ENCODE assay signal across 8 cellular contexts in the genomic region with DNA sequence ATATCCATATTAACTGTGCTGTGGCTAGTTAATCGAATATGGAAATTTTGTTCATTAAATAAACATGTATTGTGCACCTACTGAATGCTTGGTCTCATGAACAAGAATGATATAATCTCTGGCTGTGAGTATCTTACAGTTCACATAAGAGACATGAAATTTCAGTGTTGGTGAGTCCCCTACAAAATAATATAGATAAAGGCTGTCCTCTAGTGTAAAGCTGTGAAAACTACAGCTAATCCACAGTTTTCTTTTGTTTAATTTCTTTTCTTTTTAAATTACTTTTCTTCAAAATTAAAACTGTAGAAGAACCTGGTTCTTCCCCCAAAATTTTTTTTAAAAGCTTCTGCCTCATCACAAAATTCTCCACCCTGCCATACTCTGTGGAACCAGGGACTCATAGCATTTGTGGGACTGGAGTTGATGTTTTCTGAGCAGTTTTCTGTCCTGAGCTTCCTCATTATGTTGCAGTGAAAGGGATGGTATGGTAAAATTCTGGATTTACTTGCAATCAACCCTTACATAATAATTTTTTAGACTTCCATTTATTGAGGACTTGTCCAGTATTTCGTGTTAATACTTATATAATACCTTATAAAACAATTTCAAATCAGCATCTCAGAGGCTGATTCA.
DNase-seq lines count a peak whose midpoint lies in the region; ATAC-seq and TF ChIP-seq lines count a peak whose summit lies in the region.

No MANE protein-coding gene starts in this region.

- H3F3A ChIP-seq in Loucy (ENCODE audit: low read depth): no peaks in the 10 kb centered on the region

- H3K27me3 ChIP-seq in Loucy (ENCODE audit: insufficient read depth, low read length, poor library complexity, severe bottlenecking): no peaks in the 10 kb centered on the region

- H3K79me2 ChIP-seq in Loucy (ENCODE audit: insufficient read depth, low read length): no peaks in the 10 kb centered on the region

- no peaks in the 10 kb centered on the region for H3K9me2 ChIP-seq in Loucy (replicated peaks; ENCODE audit: low read depth, low read length)

- no peaks in the 10 kb centered on the region for H3K9me3 ChIP-seq in Loucy (ENCODE audit: insufficient read depth, low read depth, low read length)

- DNase-seq in COLO829 (ENCODE audit: low spot score): peak; percentile 23
- DNase-seq in astrocyte of the hippocampus (ENCODE audit: low read depth, low spot score): peak; percentile 45
- peak; percentile 30 to 34 for DNase-seq in lung microvascular endothelial cell (ENCODE audit: low read depth in 2 of 2)
- DNase-seq in stimulated activated CD4-positive, alpha-beta T cell treated with anti-CD3 and anti-CD28 coated beads, Interleukin-12 subunit alpha, Interleukin-12 subunit beta, amount 100 ng/mL, for 4 hours: no peak
- no peak for DNase-seq in D341Med (ENCODE audit: low spot score)
- DNase-seq in ecto neural progenitor cell (ENCODE audit: low spot score): no peak

- no peak overlapping the region for H3K4me3 ChIP-seq in Loucy (ENCODE audit: low read length, poor library complexity, severe bottlenecking)

- no peaks in the 10 kb centered on the region for H3K4me1 ChIP-seq in Loucy (ENCODE audit: insufficient read depth, low read length, poor library complexity, severe bottlenecking)

- H3K4me2 ChIP-seq in Loucy (ENCODE audit: low read depth, low read length, poor library complexity, severe bottlenecking): no peak overlapping the region

- H2AFZ ChIP-seq in Loucy (ENCODE audit: low read length): 0 out of 2 replicates have a peak overlapping the region, but pooled peaks have one; percentile 52

- H3K9ac ChIP-seq in Loucy (ENCODE audit: low read depth, low read length, poor library complexity, severe bottlenecking): no peak overlapping the region

- no peaks in the 10 kb centered on the region for H3K36me3 ChIP-seq in Loucy (ENCODE audit: insufficient read depth, low read length)

- no peak for ATAC-seq in GM19463 (IDR thresholded peaks at IDR 0.05; ENCODE audit: unreplicated experiment)

- TF ChIP-seq CTCF in Loucy (conservative IDR thresholded peaks at IDR 0.05; ENCODE audit: low read length): peak; percentile 56

- H4K20me1 ChIP-seq in Loucy (ENCODE audit: insufficient read depth, low read length, poor library complexity, severe bottlenecking): no peaks in the 10 kb centered on the region

Comparison
In these comparisons a context has a peak if more than half of its experiments do, and no peak if none do; other contexts are left out.
1. DNase-seq: peak in COLO829 (single experiment), astrocyte of the hippocampus (single experiment) and lung microvascular endothelial cell (2 of 2); none in stimulated activated CD4-positive, alpha-beta T cell treated with anti-CD3 and anti-CD28 coated beads, Interleukin-12 subunit alpha, Interleukin-12 subunit beta, amount 100 ng/mL, for 4 hours (single experiment), D341Med (single experiment) and ecto neural progenitor cell (single experiment).